Comparison of ENCODE assay signal across 21 cellular contexts in the genomic region with DNA sequence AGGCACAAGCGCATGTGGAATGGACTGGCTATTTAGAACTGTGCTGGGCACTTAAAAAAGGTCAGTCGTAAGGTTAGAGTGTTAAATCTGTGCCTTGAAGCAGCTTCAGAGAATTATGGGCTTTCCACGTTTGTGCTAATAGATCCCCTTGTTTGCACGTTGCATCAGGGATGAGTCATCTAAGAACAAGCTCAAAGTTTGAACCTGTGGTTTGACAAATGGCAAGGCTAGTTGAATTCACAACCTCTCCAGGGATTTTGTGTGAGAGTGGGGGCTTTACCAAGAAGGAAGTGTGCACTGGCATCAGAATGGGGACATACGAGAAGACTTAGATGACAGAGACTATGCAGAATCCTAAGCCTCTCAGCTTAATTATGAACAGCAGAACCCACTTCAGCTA.
"Had no signal": no experiment of that assay in that cellular context is flagged by ENCODE, and none has a peak within 500 bp of the region (broad histone marks: within the 10 kb centered on the region; RNA-seq: fewer than 3 reads in every experiment).

No MANE protein-coding gene starts in this region.

- H3K27me3 Mint-ChIP-seq: activated CD4-positive, alpha-beta T cell treated with anti-CD3 and anti-CD28 coated beads, Interleukin-2, amount 10 ng/mL, durations not matched to agents 7 days and 5 days; activated naive CD8-positive, alpha-beta T cell treated with anti-CD3 and anti-CD28 coated beads, Interleukin-2, amount 10 ng/mL, durations not matched to agents 7 days and 5 days; activated T-cell treated with anti-CD3 and anti-CD28 coated beads, Interleukin-2, amount 50 U/mL, for 24 hours; naive thymus-derived CD4-positive, alpha-beta T cell had no signal

- H3K27ac Mint-ChIP-seq: activated CD4-positive, alpha-beta T cell treated with anti-CD3 and anti-CD28 coated beads, Interleukin-2, amount 10 ng/mL, durations not matched to agents 7 days and 5 days; activated CD8-positive, alpha-beta T cell treated with anti-CD3 and anti-CD28 coated beads, Interleukin-2, amount 10 ng/mL, durations not matched to agents 7 days and 5 days; activated naive CD8-positive, alpha-beta T cell treated with anti-CD3 and anti-CD28 coated beads, Interleukin-2, amount 10 ng/mL, durations not matched to agents 7 days and 5 days; activated T-cell treated with anti-CD3 and anti-CD28 coated beads, Interleukin-2, amount 50 U/mL, for 24 hours; activated T-helper 2 cell treated with anti-CD3 and anti-CD28 coated beads, Interferon-gamma antibody, Interleukin-2, Interleukin-4, amounts not matched to agents 10 μg/mL and 5 μg/mL and 100 μg/mL, durations not matched to agents 14 hours and 24 hours and 36 hours; naive thymus-derived CD4-positive, alpha-beta T cell; neural progenitor cell had no signal

- H3K9me3 Mint-ChIP-seq: activated CD4-positive, alpha-beta T cell treated with anti-CD3 and anti-CD28 coated beads, Interleukin-2, amount 10 ng/mL, durations not matched to agents 7 days and 5 days had no signal

- H3K4me2 ChIP-seq: neural progenitor cell had no signal

- ATAC-seq: activated CD4-positive, CD25-positive, alpha-beta regulatory T cell treated with anti-CD3 and anti-CD28 coated beads, Interleukin-2, amount 50 U/mL, for 24 hours; activated CD8-positive, alpha-beta T cell treated with anti-CD3 and anti-CD28 coated beads, Interleukin-2, amount 10 ng/mL, durations not matched to agents 7 days and 5 days; naive thymus-derived CD4-positive, alpha-beta T cell; right cardiac atrium had no signal

- H3K4me1 ChIP-seq: neural progenitor cell, prostate gland, upper lobe of left lung had no signal

- H3K36me3 Mint-ChIP-seq: activated naive CD8-positive, alpha-beta T cell treated with anti-CD3 and anti-CD28 coated beads, Interleukin-2, amount 10 ng/mL, durations not matched to agents 7 days and 5 days; brain; naive thymus-derived CD4-positive, alpha-beta T cell; neural progenitor cell had no signal

- DNase-seq: activated CD4-positive, alpha-beta T cell treated with anti-CD3 and anti-CD28 coated beads, Interleukin-2, amount 10 ng/mL, durations not matched to agents 7 days and 5 days; activated CD8-positive, alpha-beta T cell treated with anti-CD3 and anti-CD28 coated beads, Interleukin-2, amount 10 ng/mL, durations not matched to agents 7 days and 5 days; activated naive CD4-positive, alpha-beta T cell treated with Interleukin-2 at 50 U/mL for 16 hours; activated naive CD8-positive, alpha-beta T cell treated with anti-CD3 and anti-CD28 coated beads, Interleukin-2, amount 10 ng/mL, durations not matched to agents 7 days and 5 days; activated T-cell treated with anti-CD3 and anti-CD28 coated beads, Interleukin-2, amount 50 U/mL, for 24 hours; amygdala; heart right ventricle; kidney glomerular epithelial cell; mesenchymal stem cell; naive thymus-derived CD4-positive, alpha-beta T cell; right cardiac atrium; stimulated activated CD4-positive, alpha-beta T cell treated with anti-CD3 and anti-CD28 coated beads, Interleukin-2, amount 100 ng/mL, for 48 hours; upper lobe of left lung had no signal

- H2AFZ ChIP-seq: neural progenitor cell had no signal

- H3K4me3 ChIP-seq: coronary artery, heart right ventricle, neural progenitor cell, prostate gland, skin epidermis, thoracic aorta, upper lobe of left lung had no signal

- H3K4me1 Mint-ChIP-seq: activated CD4-positive, alpha-beta T cell treated with anti-CD3 and anti-CD28 coated beads, Interleukin-2, amount 10 ng/mL, durations not matched to agents 7 days and 5 days; activated naive CD8-positive, alpha-beta T cell treated with anti-CD3 and anti-CD28 coated beads, Interleukin-2, amount 10 ng/mL, durations not matched to agents 7 days and 5 days; naive thymus-derived CD4-positive, alpha-beta T cell had no signal

- H3K9ac ChIP-seq: neural progenitor cell had no signal

- H3K27ac ChIP-seq: coronary artery, heart right ventricle, neural progenitor cell, prostate gland, skin epidermis, thoracic aorta, upper lobe of left lung had no signal

- H3K4me3 Mint-ChIP-seq: activated CD4-positive, alpha-beta T cell treated with anti-CD3 and anti-CD28 coated beads, Interleukin-2, amount 10 ng/mL, durations not matched to agents 7 days and 5 days; activated CD8-positive, alpha-beta T cell treated with anti-CD3 and anti-CD28 coated beads, Interleukin-2, amount 10 ng/mL, durations not matched to agents 7 days and 5 days; activated naive CD8-positive, alpha-beta T cell treated with anti-CD3 and anti-CD28 coated beads, Interleukin-2, amount 10 ng/mL, durations not matched to agents 7 days and 5 days; activated T-cell treated with anti-CD3 and anti-CD28 coated beads, Interleukin-2, amount 50 U/mL, for 24 hours; brain; naive thymus-derived CD4-positive, alpha-beta T cell had no signal

- H3K9me3 ChIP-seq: heart right ventricle, prostate gland, thoracic aorta, upper lobe of left lung had no signal

- H3K36me3 ChIP-seq: heart right ventricle, neural progenitor cell, prostate gland, thoracic aorta, upper lobe of left lung had no signal

- H3K27me3 ChIP-seq: heart right ventricle, neural progenitor cell, upper lobe of left lung had no signal
